ENCODE assay signal across 9 cellular contexts in the genomic region with DNA sequence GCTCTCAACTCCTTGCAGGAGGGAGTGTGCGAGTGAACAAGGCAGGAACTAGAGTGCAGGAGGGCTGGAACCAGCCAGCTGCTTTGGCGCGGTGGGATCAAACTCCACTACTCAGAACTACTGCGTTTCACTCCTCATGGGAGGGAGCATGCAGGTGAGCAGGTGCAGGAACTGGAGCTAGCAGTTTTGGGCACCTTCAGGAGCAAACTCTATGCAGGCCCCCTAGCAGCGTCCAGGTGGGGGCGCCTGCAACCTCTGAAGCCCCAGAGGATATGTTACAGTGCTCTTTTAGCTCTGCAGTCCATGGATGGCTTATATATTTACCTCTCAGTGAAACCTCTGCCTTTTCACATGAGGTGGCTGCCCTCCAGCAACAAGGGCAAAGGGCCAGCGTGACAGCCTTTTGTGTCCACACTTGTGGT.
A peak's percentile ranks its signal among the peaks of the same experiment; 100 is the strongest.
DNase-seq lines count a peak whose midpoint lies in the region; ATAC-seq and TF ChIP-seq lines count a peak whose summit lies in the region.
"Had no signal": no experiment of that assay in that cellular context is flagged by ENCODE, and none has a peak within 500 bp of the region (broad histone marks: within the 10 kb centered on the region; RNA-seq: fewer than 3 reads in every experiment).

No MANE protein-coding gene starts in this region.

- H2AFZ ChIP-seq in SU-DHL-6 (ENCODE audit: low read depth, low read length, severe bottlenecking) = no peak overlapping the region

- no peak overlapping the region for H3K27ac Mint-ChIP-seq in CD4-positive, alpha-beta T cell

- DNase-seq in BJ (ENCODE audit: low read depth) (no peak), NCI-H2196 treated with DMSO at 0.1 percent for 48 hours (lab: John Stamatoyannopoulos, UW; ENCODE audit: unreplicated experiment) (no peak)
- no peak for DNase-seq in activated effector memory CD4-positive, alpha-beta T cell treated with Interleukin-2 at 50 U/mL for 16 hours
- DNase-seq in CD4-positive, alpha-beta T cell = no peak

- H3K4me2 ChIP-seq in SU-DHL-6 (ENCODE audit: low read depth, low read length, poor library complexity, severe bottlenecking) = no peak overlapping the region

- no peaks in the 10 kb centered on the region for H3K27me3 Mint-ChIP-seq in CD4-positive, alpha-beta T cell

- no peaks in the 10 kb centered on the region for H3K4me1 ChIP-seq in iPS-20b (ENCODE audit: insufficient read depth, low read length)

- H3K4me3 ChIP-seq in BJ (ENCODE audit: low read depth, low read length) (no peak overlapping the region), SU-DHL-6 (ENCODE audit: insufficient read depth, low read length, poor library complexity, severe bottlenecking) (no peak overlapping the region), iPS-20b (ENCODE audit: low read length) (0 out of 2 replicates have a peak overlapping the region, but pooled peaks have one; percentile 29)
- H3K4me3 ChIP-seq: lung had no signal

- ATAC-seq in HG02588 (IDR thresholded peaks at IDR 0.05; ENCODE audit: unreplicated experiment) = peak; percentile 62
- no peak for ATAC-seq in CD4-positive, alpha-beta T cell (ENCODE audit: poor library complexity)
- ATAC-seq in GM19328 (IDR thresholded peaks at IDR 0.05; ENCODE audit: unreplicated experiment) = no peak

- H3K36me3 ChIP-seq in BJ (ENCODE audit: control insufficient read depth, insufficient read depth, low read length) (no peaks in the 10 kb centered on the region), SU-DHL-6 (ENCODE audit: low read length) (no peaks in the 10 kb centered on the region), iPS-20b (ENCODE audit: insufficient read depth, low read depth, low read length) (no peaks in the 10 kb centered on the region)

- H3K9ac ChIP-seq in SU-DHL-6 (ENCODE audit: low read length) (no peak overlapping the region), iPS-20b (ENCODE audit: low read depth, low read length) (no peak overlapping the region)

- H3K9me3 ChIP-seq in SU-DHL-6 (ENCODE audit: insufficient read depth, low read length) (no peaks in the 10 kb centered on the region), iPS-20b (ENCODE audit: insufficient read depth, low read depth, low read length) (no peaks in the 10 kb centered on the region)
- H3K9me3 ChIP-seq in CD4-positive, alpha-beta T cell (ENCODE audit: control insufficient read depth, low read length) = no peaks in the 10 kb centered on the region

- CTCF ChIA-PET in BJ (lab: Yijun Ruan, JAX) = interaction anchor here (0.9 kb wide), 1 partner anchor 12 kb away, joined by 3 read pairs; no protein-coding TSS in a partner anchor
- CTCF ChIA-PET in CD4-positive, alpha-beta T cell (lab: Charles Lee) = no interaction called here

- POLR2A ChIA-PET in BJ (lab: Charles Lee) = no interaction called here
- POLR2A ChIA-PET in CD4-positive, alpha-beta T cell (lab: Charles Lee) = no interaction called here

- no peak overlapping the region for H3K27ac ChIP-seq in SU-DHL-6 (ENCODE audit: low read depth, low read length)
- H3K27ac ChIP-seq in iPS-20b (ENCODE audit: low read length) = no peak overlapping the region
- H3K27ac ChIP-seq in CD4-positive, alpha-beta T cell (ENCODE audit: low read depth, low read length) = no peak overlapping the region

- no peaks in the 10 kb centered on the region for H3K36me3 Mint-ChIP-seq in CD4-positive, alpha-beta T cell (ENCODE audit: low read depth)

- 0 out of 2 replicates have a peak, but pooled peaks have one; percentile 25 for TF ChIP-seq CTCF in BJ (IDR thresholded peaks at IDR 0.05; ENCODE audit: insufficient read depth, low read depth, low read length)
- TF ChIP-seq CTCF in SU-DHL-6 (IDR thresholded peaks at IDR 0.05; ENCODE audit: insufficient read depth, low read length, poor library complexity, severe bottlenecking) = peak; percentile 35
- TF ChIP-seq CTCF in CD4-positive, alpha-beta T cell (IDR thresholded peaks at IDR 0.05) = no peak

- H3K4me1 Mint-ChIP-seq in CD4-positive, alpha-beta T cell (ENCODE audit: low read depth) = no peaks in the 10 kb centered on the region

- no peaks in the 10 kb centered on the region for H4K20me1 ChIP-seq in SU-DHL-6 (ENCODE audit: low read depth, low read length)

- no peaks in the 10 kb centered on the region for H3F3A ChIP-seq in SU-DHL-6 (ENCODE audit: insufficient read depth)

- H3K27me3 ChIP-seq in BJ (ENCODE audit: control insufficient read depth, insufficient read depth, low read length) (no peaks in the 10 kb centered on the region), SU-DHL-6 (ENCODE audit: low read length) (no peaks in the 10 kb centered on the region), iPS-20b (ENCODE audit: insufficient read depth, low read length) (no peaks in the 10 kb centered on the region)
- H3K27me3 ChIP-seq in CD4-positive, alpha-beta T cell (ENCODE audit: control insufficient read depth, insufficient read depth, low read length) = no peaks in the 10 kb centered on the region

- intact Hi-C loops in CD4-positive, alpha-beta T cell (cut with DNase I, micrococcal nuclease) = no loop called here

- no peaks in the 10 kb centered on the region for H3K9me2 ChIP-seq in SU-DHL-6 (replicated peaks; ENCODE audit: insufficient read depth, low read length)

- no peak overlapping the region for H3K4me3 Mint-ChIP-seq in CD4-positive, alpha-beta T cell

- H3K9me3 Mint-ChIP-seq in CD4-positive, alpha-beta T cell = peaks cover 5% of the 10 kb centered on the region

- H3K79me2 ChIP-seq in SU-DHL-6 (ENCODE audit: insufficient read depth, low read length) = no peaks in the 10 kb centered on the region
